Comparison of ENCODE assay signal across 8 cellular contexts in genomic region chr7:103073989-103074518, GRCh38. TPM values are rescaled to one million over a fixed set of nuclear protein-coding genes. Genes with fewer than 3 reads are reported as not detected.
A peak's percentile ranks its signal among the peaks of the same experiment; 100 is the strongest.
DNase-seq lines count a peak whose midpoint lies in the region; ATAC-seq, FAIRE-seq and TF ChIP-seq lines count a peak whose summit lies in the region.

No MANE protein-coding gene starts in this region.

- H3K9me3 ChIP-seq in A549: no peaks in the 10 kb centered on the region
- H3K9me3 ChIP-seq in iPS-20b (ENCODE audit: insufficient read depth, low read depth, low read length): no peaks in the 10 kb centered on the region
- no peaks in the 10 kb centered on the region for H3K9me3 ChIP-seq in subcutaneous abdominal adipose tissue (ENCODE audit: control insufficient read depth in 5 of 5, low read length in 5 of 5)

- peaks cover 10% of the 10 kb centered on the region; the same call in 1 of the 2 replicates for H3K36me3 ChIP-seq in iPS-20b (ENCODE audit: insufficient read depth, low read depth, low read length)
- H3K36me3 ChIP-seq in subcutaneous abdominal adipose tissue (ENCODE audit: control insufficient read depth in 5 of 5, insufficient read depth in 5 of 5, low read length in 5 of 5): no peaks in the 10 kb centered on the region

- TF ChIP-seq EP300 in A549 (IDR thresholded peaks at IDR 0.05): no peak

- H3K4me1 ChIP-seq in A549 (peaks cover 15% of the 10 kb centered on the region), iPS-20b (ENCODE audit: insufficient read depth, low read length) (peaks cover 5% of the 10 kb centered on the region; the same call in 1 of the 2 replicates), subcutaneous abdominal adipose tissue (ENCODE audit: control insufficient read depth in 5 of 5, insufficient read depth in 5 of 5, low read length in 5 of 5) (peaks cover 3 to 23% (median 17%) of the 10 kb centered on the region in 5 donors)

- TF ChIP-seq POLR2A in A549 (IDR thresholded peaks at IDR 0.05; ENCODE audit: low read length): no peak

- peak overlapping the region; percentile 87 for H3K4me2 ChIP-seq in A549

- H3K9me3 Mint-ChIP-seq in activated T-helper 17 cell treated with anti-CD3 and anti-CD28 coated beads, Interleukin-2, amount 50 U/mL, for 72 hours: no peaks in the 10 kb centered on the region

- H3K27me3 Mint-ChIP-seq in activated T-helper 17 cell treated with anti-CD3 and anti-CD28 coated beads, Interleukin-2, amount 50 U/mL, for 72 hours: no peaks in the 10 kb centered on the region

- no peak for FAIRE-seq in A549 (lab: Jason Lieb, UNC)

- ATAC-seq in A549: peak; percentile 19 to 31
- ATAC-seq in activated T-helper 17 cell treated with anti-CD3 and anti-CD28 coated beads, Interleukin-2, amount 50 U/mL, for 72 hours (replicated peaks): no peak
- ATAC-seq in HG02852 (IDR thresholded peaks at IDR 0.05; ENCODE audit: unreplicated experiment): no peak

- H3K27ac Mint-ChIP-seq in activated T-helper 17 cell treated with anti-CD3 and anti-CD28 coated beads, Interleukin-2, amount 50 U/mL, for 72 hours: peak overlapping the region; percentile 86

- 6% methylated on average over 6 of the region's 6 CpGs for WGBS in A549 (ENCODE audit: missing lambda C conversion rate)

- POLR2A ChIA-PET in A549 (lab: Yijun Ruan, JAX): interaction anchor here (1.2 to 2.4 kb wide), 3 partner anchors 9 to 75 kb away, joined by 4 to 26 read pairs (median 19); partner anchors contain the start of gene NAPEPLD
- POLR2A ChIA-PET in HEK293T (lab: Yijun Ruan, JAX): interaction anchor here (0.7 to 1.3 kb wide), 2 partner anchors 47 to 72 kb away, joined by 3 read pairs; no protein-coding TSS in a partner anchor

- H3K27me3 ChIP-seq in iPS-20b (ENCODE audit: insufficient read depth, low read length) (no peaks in the 10 kb centered on the region), subcutaneous abdominal adipose tissue (ENCODE audit: control insufficient read depth in 5 of 5, insufficient read depth in 4 of 5, low read length in 5 of 5) (no peaks in the 10 kb centered on the region)

- H3K4me3 ChIP-seq in A549 (peak overlapping the region; percentile 93), iPS-20b (ENCODE audit: low read length) (peak overlapping the region; percentile 100), subcutaneous abdominal adipose tissue (ENCODE audit: low read depth in 1 of 5, low read length in 5 of 5) (peak overlapping the region; percentile 75 to 99 (median 85))

- H3K27ac ChIP-seq in A549 (peak overlapping the region; percentile 88 to 94), iPS-20b (ENCODE audit: low read length) (no peak overlapping the region), subcutaneous abdominal adipose tissue (ENCODE audit: low read depth, low read length) (peak overlapping the region; percentile 71)

- H3K9ac ChIP-seq in iPS-20b (ENCODE audit: low read depth, low read length) (peak overlapping the region; percentile 88), subcutaneous abdominal adipose tissue (ENCODE audit: low read length in 5 of 5) (peak overlapping the region; percentile 2 to 87 (median 78))

- CTCF ChIA-PET in A549 (lab: Yijun Ruan, JAX): interaction anchor here (0.5 to 6.1 kb wide), 4 partner anchors 9 to 1871 kb away, joined by 3 to 61 read pairs (median 6); no protein-coding TSS in a partner anchor
- CTCF ChIA-PET in HEK293T (lab: Yijun Ruan, JAX): interaction anchor here (0.5 to 1.1 kb wide), 2 partner anchors 12 to 227 kb away, joined by 4 read pairs; no protein-coding TSS in a partner anchor

- peak overlapping the region; percentile 83 for H3K4me3 Mint-ChIP-seq in activated T-helper 17 cell treated with anti-CD3 and anti-CD28 coated beads, Interleukin-2, amount 50 U/mL, for 72 hours

- TF ChIP-seq CTCF in A549 (IDR thresholded peaks at IDR 0.05): no peak

- peaks cover 20% of the 10 kb centered on the region for H3K36me3 Mint-ChIP-seq in activated T-helper 17 cell treated with anti-CD3 and anti-CD28 coated beads, Interleukin-2, amount 50 U/mL, for 72 hours (ENCODE audit: low read depth)

- DNase-seq in A549 (ENCODE audit: low read depth in 1 of 2, low spot score in 1 of 2): peak in 1 of 2 experiments; percentile 10
- peak; percentile 6 for DNase-seq in HEK293T (ENCODE audit: extremely low spot score)
- DNase-seq in iPS-NIHi7 (ENCODE audit: extremely low spot score): no peak
- no peak for DNase-seq in DMS 273 (lab: John Stamatoyannopoulos, UW; ENCODE audit: unreplicated experiment)

- no peak for TF ChIP-seq RAD21 in A549 (conservative IDR thresholded peaks at IDR 0.05 in 1 of 2, IDR thresholded peaks at IDR 0.05 in 1 of 2)

- H3K4me1 Mint-ChIP-seq in activated T-helper 17 cell treated with anti-CD3 and anti-CD28 coated beads, Interleukin-2, amount 50 U/mL, for 72 hours: peaks cover 17% of the 10 kb centered on the region

TF ChIP-seq in A549, 52 proteins besides CTCF, POLR2A, EP300 and RAD21 (continues in another document):
- TF ChIP-seq KDM5A (IDR thresholded peaks at IDR 0.05): no peak
- no peak for TF ChIP-seq JUNB (IDR thresholded peaks at IDR 0.05)
- no peak for TF ChIP-seq RFX5 (IDR thresholded peaks at IDR 0.05)
- no peak for TF ChIP-seq MYC (IDR thresholded peaks at IDR 0.05; ENCODE audit: borderline replicate concordance, low read length)
- TF ChIP-seq BCL3 (IDR thresholded peaks at IDR 0.05): no peak
- no peak for TF ChIP-seq HEYL (CRISPR knock-in tag; IDR thresholded peaks at IDR 0.05)
- TF ChIP-seq ZNF302 (CRISPR knock-in tag; IDR thresholded peaks at IDR 0.05): no peak
- TF ChIP-seq FOXS1 (CRISPR knock-in tag; IDR thresholded peaks at IDR 0.05): no peak
- TF ChIP-seq FOSB (CRISPR knock-in tag; IDR thresholded peaks at IDR 0.05): no peak
- TF ChIP-seq E2F6 (IDR thresholded peaks at IDR 0.05; ENCODE audit: borderline replicate concordance, low read depth): no peak
- no peak for TF ChIP-seq CHD4 (IDR thresholded peaks at IDR 0.05; ENCODE audit: borderline replicate concordance)

TF ChIP-seq in HEK293T, 16 proteins besides CTCF, POLR2A, EP300 and RAD21:
- TF ChIP-seq FOXK2 (IDR thresholded peaks at IDR 0.05): no peak
- peak; percentile 47; the same call in 1 of the 2 replicates for TF ChIP-seq L3MBTL2 (conservative IDR thresholded peaks at IDR 0.05)

RNA-seq across cellular contexts. Expression of gene FBXL13, which starts 0.5 kb away (rescaled TPM):
- polyA plus RNA-seq in A549 (2011; rRNA removed): 0.70 and 0.78 TPM in 2 replicates
- polyA plus RNA-seq in A549 (2012; cell fraction: cytosol; rRNA removed): 0.06 and 0.09 TPM in 2 replicates
- polyA plus RNA-seq in A549 (2012; cell fraction: nucleus; rRNA removed): 0.06 and 0.20 TPM in 2 replicates
- polyA plus RNA-seq in A549 (2017; fragmentation: RNase III; extraction: RNeasy Plus Mini Kit Qiagen cat#74134 plus additional on column Dnase treatment): 0.45 to 0.62 TPM (median 0.49 TPM) in 3 replicates
- polyA minus RNA-seq in A549 (2011; rRNA and poly(A)+ RNA removed): 1.3 and 1.6 TPM in 2 replicates
- 1 to 10 TPM in 1 of 2 donors, under 1 TPM in 1; 0.45 to 1.1 TPM for total RNA-seq in activated T-helper 17 cell treated with anti-CD3 and anti-CD28 coated beads, Interleukin-2, amount 50 U/mL, for 72 hours

RNA-seq across cellular contexts. Expression of gene ARMC10, which starts 0.9 kb away (rescaled TPM):
- polyA plus RNA-seq in A549 (2011; rRNA removed) (61.9 and 63.2 TPM in 2 replicates), A549 (2017; fragmentation: RNase III; extraction: RNeasy Plus Mini Kit Qiagen cat#74134 plus additional on column Dnase treatment) (35.2 to 39.8 TPM (median 36.6 TPM) in 3 replicates)
- polyA plus RNA-seq in A549 (2012; cell fraction: cytosol; rRNA removed): 15.7 and 16.7 TPM in 2 replicates
- 5.9 and 7.8 TPM in 2 replicates for polyA plus RNA-seq in A549 (2012; cell fraction: nucleus; rRNA removed)
- polyA minus RNA-seq in A549 (2011; rRNA and poly(A)+ RNA removed): 14.2 and 17.5 TPM in 2 replicates
- total RNA-seq in activated T-helper 17 cell treated with anti-CD3 and anti-CD28 coated beads, Interleukin-2, amount 50 U/mL, for 72 hours: 10 to 100 TPM; 32.2 to 41.1 TPM

Comparison
In these comparisons a context has a peak if more than half of its experiments do, and no peak if none do; other contexts are left out.
1. ATAC-seq: peak in A549 (2 of 2); none in activated T-helper 17 cell treated with anti-CD3 and anti-CD28 coated beads, Interleukin-2, amount 50 U/mL, for 72 hours (single experiment) and HG02852 (single experiment).
2. Peak in every context shown above with its lines, with median percentiles within 50 percentile points of each other: H3K4me3 ChIP-seq.